In the genomic region with DNA sequence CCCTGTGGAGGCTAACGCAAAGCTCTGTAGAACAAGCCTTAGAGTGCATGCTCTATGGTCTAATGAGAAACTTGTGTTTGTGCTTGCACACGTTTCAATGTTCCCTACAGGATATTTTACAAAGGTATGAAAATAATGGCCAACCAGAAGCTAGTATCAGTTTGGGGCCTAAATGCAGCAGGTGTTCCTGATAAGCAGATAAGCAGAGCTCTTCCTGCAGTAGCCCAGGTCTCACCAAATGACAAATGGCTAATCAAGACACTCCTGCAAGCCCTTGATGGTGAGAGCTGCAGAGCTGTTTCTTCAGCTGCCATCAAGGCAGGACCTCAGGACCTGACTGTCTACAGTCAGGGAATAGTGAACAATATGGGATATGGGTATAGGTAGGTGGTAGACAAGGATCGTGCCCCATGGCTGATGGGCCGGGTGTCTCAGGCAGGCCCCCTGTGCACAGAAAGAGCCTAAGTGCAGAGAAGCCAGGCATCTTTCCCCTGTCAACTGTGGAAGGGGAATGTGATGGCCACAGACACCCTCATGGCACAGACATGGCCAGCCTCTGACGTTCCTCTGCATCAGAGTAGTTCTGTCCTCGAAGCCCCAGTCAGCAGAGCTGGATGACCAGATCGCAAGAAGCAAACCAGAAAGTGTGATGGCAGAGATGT, we compare ENCODE assay signal across 23 cellular contexts. TPM values are rescaled to one million over a fixed set of nuclear protein-coding genes. Genes with fewer than 3 reads are reported as not detected.
DNase-seq lines count a peak whose midpoint lies in the region; ATAC-seq and TF ChIP-seq lines count a peak whose summit lies in the region.
"Had no signal": no experiment of that assay in that cellular context is flagged by ENCODE, and none has a peak within 500 bp of the region (broad histone marks: within the 10 kb centered on the region; RNA-seq: fewer than 3 reads in every experiment).

No MANE protein-coding gene starts in this region.

- H3K4me1 Mint-ChIP-seq in natural killer cell treated with Interleukin-12 subunit alpha and Interleukin-12 subunit beta and Interleukin-15 and Interleukin-18, amount 100 ng/mL, for 72 hours (ENCODE audit: low read depth in 2 of 2), result peaks cover 25 to 28% of the 10 kb centered on the region in 2 donors
- H3K4me1 Mint-ChIP-seq in natural killer cell, result peaks cover 23 to 37% of the 10 kb centered on the region in 2 donors
- H3K4me1 Mint-ChIP-seq in dendritic cell treated with granulocyte-macrophage colony-stimulating factor and Interleukin-4, amounts not matched to agents 40 ng/mL and 50 ng/mL, for 4 days (ENCODE audit: low read depth), result peaks cover 78% of the 10 kb centered on the region

- H3K14ac ChIP-seq in neuronal stem cell (ENCODE audit: low read length), result no peak overlapping the region

- H2BK12ac ChIP-seq in neuronal stem cell (ENCODE audit: low read length), result no peak overlapping the region

- peak overlapping the region; percentile 47 to 78 for H3K27ac Mint-ChIP-seq in natural killer cell treated with Interleukin-12 subunit alpha and Interleukin-12 subunit beta and Interleukin-15 and Interleukin-18, amount 100 ng/mL, for 72 hours
- H3K27ac Mint-ChIP-seq in natural killer cell, result peak overlapping the region in 1 of 2 donors; percentile 57
- H3K27ac Mint-ChIP-seq in dendritic cell treated with granulocyte-macrophage colony-stimulating factor and Interleukin-4, amounts not matched to agents 40 ng/mL and 50 ng/mL, for 4 days, result peak overlapping the region; percentile 69
- H3K27ac Mint-ChIP-seq: CD8-positive, alpha-beta T cell had no signal

- no peak overlapping the region for H4K91ac ChIP-seq in neuronal stem cell (ENCODE audit: low read depth, low read length, poor library complexity)

- H2BK5ac ChIP-seq in neuronal stem cell (ENCODE audit: low read length), result no peak overlapping the region

- H3K36me3 Mint-ChIP-seq in natural killer cell treated with Interleukin-12 subunit alpha and Interleukin-12 subunit beta and Interleukin-15 and Interleukin-18, amount 100 ng/mL, for 72 hours, result no peaks in the 10 kb centered on the region
- H3K36me3 Mint-ChIP-seq in natural killer cell, result no peaks in the 10 kb centered on the region
- H3K36me3 Mint-ChIP-seq in dendritic cell treated with granulocyte-macrophage colony-stimulating factor and Interleukin-4, amounts not matched to agents 40 ng/mL and 50 ng/mL, for 4 days (ENCODE audit: low read depth), result no peaks in the 10 kb centered on the region
- H3K36me3 Mint-ChIP-seq: CD8-positive, alpha-beta T cell had no signal

- no peak overlapping the region for H3K9ac ChIP-seq in rectal smooth muscle tissue (ENCODE audit: low read length)
- H3K9ac ChIP-seq in neuronal stem cell (ENCODE audit: low read depth, low read length, poor library complexity), result no peak overlapping the region

- no peak overlapping the region for H3K18ac ChIP-seq in neuronal stem cell (ENCODE audit: low read length)

- H2AK5ac ChIP-seq in neuronal stem cell (ENCODE audit: low read depth, low read length), result no peak overlapping the region

- no peak overlapping the region for H3K4ac ChIP-seq in neuronal stem cell (ENCODE audit: low read length)

- no peak overlapping the region for H3K4me2 ChIP-seq in neuronal stem cell (ENCODE audit: insufficient read depth, low read length, poor library complexity, severe bottlenecking)

- H3K27me3 ChIP-seq in rectal smooth muscle tissue (ENCODE audit: control insufficient read depth, insufficient read depth, low read length), result no peaks in the 10 kb centered on the region
- no peaks in the 10 kb centered on the region for H3K27me3 ChIP-seq in neuronal stem cell (ENCODE audit: control insufficient read depth in 3 of 3, insufficient read depth in 3 of 3, low read depth in 1 of 3, low read length in 3 of 3)
- H3K27me3 ChIP-seq in foreskin keratinocyte, result no peaks in the 10 kb centered on the region
- H3K27me3 ChIP-seq: upper lobe of right lung had no signal

- no peaks in the 10 kb centered on the region for H3K36me3 ChIP-seq in rectal smooth muscle tissue (ENCODE audit: control insufficient read depth, insufficient read depth, low read length)
- no peaks in the 10 kb centered on the region for H3K36me3 ChIP-seq in neuronal stem cell (replicated peaks in 1 of 2; ENCODE audit: control insufficient read depth in 2 of 2, insufficient read depth in 2 of 2, low read length in 2 of 2)
- H3K36me3 ChIP-seq: lower lobe of right lung, upper lobe of right lung had no signal

- intact Hi-C loops in natural killer cell (cut with micrococcal nuclease), result no loop called here
- intact Hi-C loops in dendritic cell treated with granulocyte-macrophage colony-stimulating factor and Interleukin-4, amounts not matched to agents 40 ng/mL and 50 ng/mL, for 4 days (cut with micrococcal nuclease), result no loop called here

- no peak overlapping the region for H4K8ac ChIP-seq in neuronal stem cell (ENCODE audit: low read depth, low read length)

- H2AFZ ChIP-seq in neuronal stem cell (ENCODE audit: low read length), result no peak overlapping the region

- no peak overlapping the region for H3K23ac ChIP-seq in neuronal stem cell (ENCODE audit: low read depth, low read length, poor library complexity)

- peaks cover 10% of the 10 kb centered on the region for H3K4me1 ChIP-seq in rectal smooth muscle tissue (ENCODE audit: control insufficient read depth, insufficient read depth, low read length)
- H3K4me1 ChIP-seq in neuronal stem cell (ENCODE audit: control insufficient read depth in 2 of 2, insufficient read depth in 1 of 2, low read depth in 1 of 2, low read length in 2 of 2), result peaks cover 0 to 2% of the 10 kb centered on the region in 2 donors
- no peaks in the 10 kb centered on the region for H3K4me1 ChIP-seq in foreskin keratinocyte

- no CpG with 5 or more reads among the region's 7 CpGs for WGBS in neuronal stem cell (ENCODE audit: extremely low coverage in 2 of 2, insufficient read length in 2 of 2, insufficient replicate concordance in 1 of 2), 2 donors

- no peak for ATAC-seq in natural killer cell treated with Interleukin-12 subunit alpha and Interleukin-12 subunit beta and Interleukin-15 and Interleukin-18, amount 100 ng/mL, for 72 hours
- no peak for ATAC-seq in natural killer cell
- ATAC-seq in GM19467 (IDR thresholded peaks at IDR 0.05; ENCODE audit: unreplicated experiment), result no peak
- ATAC-seq in GM18907 (IDR thresholded peaks at IDR 0.05; ENCODE audit: unreplicated experiment), result no peak
- ATAC-seq in foreskin keratinocyte, result no peak
- ATAC-seq: CD8-positive, alpha-beta T cell; lower lobe of right lung; naive thymus-derived CD8-positive, alpha-beta T cell had no signal

- no peak overlapping the region for H3K4me3 Mint-ChIP-seq in natural killer cell treated with Interleukin-12 subunit alpha and Interleukin-12 subunit beta and Interleukin-15 and Interleukin-18, amount 100 ng/mL, for 72 hours
- no peak overlapping the region for H3K4me3 Mint-ChIP-seq in natural killer cell
- no peak overlapping the region for H3K4me3 Mint-ChIP-seq in dendritic cell treated with granulocyte-macrophage colony-stimulating factor and Interleukin-4, amounts not matched to agents 40 ng/mL and 50 ng/mL, for 4 days
- H3K4me3 Mint-ChIP-seq: CD8-positive, alpha-beta T cell had no signal

- no peak overlapping the region for H2BK120ac ChIP-seq in neuronal stem cell (ENCODE audit: low read depth, low read length)

- H2BK15ac ChIP-seq in neuronal stem cell (ENCODE audit: low read length), result no peak overlapping the region

- no peak overlapping the region for H3K4me3 ChIP-seq in rectal smooth muscle tissue (ENCODE audit: low read length)
- no peak overlapping the region for H3K4me3 ChIP-seq in neuronal stem cell (ENCODE audit: low read length in 2 of 2)
- H3K4me3 ChIP-seq: lower lobe of right lung, upper lobe of right lung had no signal

- TF ChIP-seq CTCF in natural killer cell (IDR thresholded peaks at IDR 0.05) (no peak), foreskin keratinocyte (conservative IDR thresholded peaks at IDR 0.05) (no peak)

- no peaks in the 10 kb centered on the region for H3K9me3 ChIP-seq in neuronal stem cell (replicated peaks in 1 of 2; ENCODE audit: control insufficient read depth in 2 of 2, insufficient read depth in 1 of 2, low read depth in 1 of 2, low read length in 2 of 2)
- H3K9me3 ChIP-seq: lower lobe of right lung, upper lobe of right lung had no signal

- peak overlapping the region; percentile 33 for H3K27ac ChIP-seq in rectal smooth muscle tissue (ENCODE audit: low read depth, low read length)
- H3K27ac ChIP-seq in neuronal stem cell (replicated peaks; ENCODE audit: low read length), result no peak overlapping the region
- no peak overlapping the region for H3K27ac ChIP-seq in foreskin keratinocyte
- H3K27ac ChIP-seq: lower lobe of right lung, upper lobe of right lung had no signal

- H3K9me3 Mint-ChIP-seq in natural killer cell treated with Interleukin-12 subunit alpha and Interleukin-12 subunit beta and Interleukin-15 and Interleukin-18, amount 100 ng/mL, for 72 hours, result no peaks in the 10 kb centered on the region
- H3K9me3 Mint-ChIP-seq in natural killer cell, result no peaks in the 10 kb centered on the region
- no peaks in the 10 kb centered on the region for H3K9me3 Mint-ChIP-seq in dendritic cell treated with granulocyte-macrophage colony-stimulating factor and Interleukin-4, amounts not matched to agents 40 ng/mL and 50 ng/mL, for 4 days
- H3K9me3 Mint-ChIP-seq: CD8-positive, alpha-beta T cell had no signal

- H3K79me1 ChIP-seq in neuronal stem cell (ENCODE audit: low read depth, low read length), result no peaks in the 10 kb centered on the region

- H3K27me3 Mint-ChIP-seq in natural killer cell treated with Interleukin-12 subunit alpha and Interleukin-12 subunit beta and Interleukin-15 and Interleukin-18, amount 100 ng/mL, for 72 hours, result peaks cover 0 to under 1% of the 10 kb centered on the region in 2 donors
- H3K27me3 Mint-ChIP-seq in natural killer cell (ENCODE audit: low read depth in 2 of 2), result peaks cover 0 to 7% of the 10 kb centered on the region in 2 donors
- no peaks in the 10 kb centered on the region for H3K27me3 Mint-ChIP-seq in dendritic cell treated with granulocyte-macrophage colony-stimulating factor and Interleukin-4, amounts not matched to agents 40 ng/mL and 50 ng/mL, for 4 days

- no peak for DNase-seq in natural killer cell treated with Interleukin-12 subunit alpha and Interleukin-12 subunit beta and Interleukin-15 and Interleukin-18, amount 100 ng/mL, for 72 hours (ENCODE audit: low spot score)
- DNase-seq in natural killer cell (no peak), neuronal stem cell (ENCODE audit: low spot score) (no peak), foreskin keratinocyte (no peak)
- DNase-seq: activated CD4-positive, alpha-beta T cell treated with anti-CD3 and anti-CD28 coated beads for 48 hours; activated naive CD4-positive, alpha-beta T cell treated with Interleukin-2 at 50 U/mL for 16 hours; activated T-cell treated with anti-CD3 and anti-CD28 coated beads for 4 hours; lower lobe of right lung; naive thymus-derived CD8-positive, alpha-beta T cell; NCI-H187; NCI-H345; upper lobe of right lung had no signal

RNA-seq across cellular contexts. Expression of gene RASSF4, which starts 23.2 kb away (rescaled TPM):
- 10 to 100 TPM in 1 of 2 donors, 1 to 10 TPM in 1; 9.3 to 44.9 TPM for total RNA-seq in natural killer cell treated with Interleukin-12 subunit alpha and Interleukin-12 subunit beta and Interleukin-15 and Interleukin-18, amount 100 ng/mL, for 72 hours
- total RNA-seq in natural killer cell (100 to 1,000 TPM in 2 of 3 donors, 10 to 100 TPM in 1; 99.8 to 116 (median 104) TPM), foreskin keratinocyte (0.21 and 0.51 TPM in 2 replicates)
- polyA plus RNA-seq in neuronal stem cell (2013, experiment 1 of 2), result 13.0 TPM
- polyA plus RNA-seq in neuronal stem cell (2013, experiment 2 of 2), result 13.1 TPM
- 0.31 and 0.34 TPM in 2 replicates for polyA plus RNA-seq in foreskin keratinocyte

RNA-seq across cellular contexts. Expression of gene TMEM72, which starts 25.3 kb away (rescaled TPM):
- total RNA-seq in natural killer cell treated with Interleukin-12 subunit alpha and Interleukin-12 subunit beta and Interleukin-15 and Interleukin-18, amount 100 ng/mL, for 72 hours, result not detected
- not detected for total RNA-seq in natural killer cell
- not detected for polyA plus RNA-seq in neuronal stem cell (2013, experiment 1 of 2)
- polyA plus RNA-seq in neuronal stem cell (2013, experiment 2 of 2), result 0.03 TPM
- total RNA-seq in foreskin keratinocyte, result not detected in 2 replicates
- polyA plus RNA-seq in foreskin keratinocyte, result not detected in 2 replicates
- total RNA-seq: aorta; CD8-positive, alpha-beta T cell; Daoy; dermis microvascular lymphatic vessel endothelial cell; H4; lower lobe of right lung; naive thymus-derived CD8-positive, alpha-beta T cell; RPMI7951; upper lobe of right lung had no signal
- polyA plus RNA-seq: aorta; esophagus; naive thymus-derived CD8-positive, alpha-beta T cell had no signal

RNA-seq across cellular contexts. Expression of gene DEPP1, which starts 42.2 kb away (rescaled TPM):
- total RNA-seq in natural killer cell treated with Interleukin-12 subunit alpha and Interleukin-12 subunit beta and Interleukin-15 and Interleukin-18, amount 100 ng/mL, for 72 hours, result under 1 TPM; 0.31 to 0.53 TPM
- total RNA-seq in natural killer cell, result not detected
- polyA plus RNA-seq in neuronal stem cell (2013, experiment 1 of 2), result 0.22 TPM
- 0.26 TPM for polyA plus RNA-seq in neuronal stem cell (2013, experiment 2 of 2)
- 0.60 and 0.75 TPM in 2 replicates for total RNA-seq in foreskin keratinocyte
- 0.56 and 0.84 TPM in 2 replicates for polyA plus RNA-seq in foreskin keratinocyte
- total RNA-seq: CD8-positive, alpha-beta T cell; naive thymus-derived CD8-positive, alpha-beta T cell had no signal
- polyA plus RNA-seq: naive thymus-derived CD8-positive, alpha-beta T cell had no signal
